8 cellular contexts compared by ENCODE assay signal in the genomic region with DNA sequence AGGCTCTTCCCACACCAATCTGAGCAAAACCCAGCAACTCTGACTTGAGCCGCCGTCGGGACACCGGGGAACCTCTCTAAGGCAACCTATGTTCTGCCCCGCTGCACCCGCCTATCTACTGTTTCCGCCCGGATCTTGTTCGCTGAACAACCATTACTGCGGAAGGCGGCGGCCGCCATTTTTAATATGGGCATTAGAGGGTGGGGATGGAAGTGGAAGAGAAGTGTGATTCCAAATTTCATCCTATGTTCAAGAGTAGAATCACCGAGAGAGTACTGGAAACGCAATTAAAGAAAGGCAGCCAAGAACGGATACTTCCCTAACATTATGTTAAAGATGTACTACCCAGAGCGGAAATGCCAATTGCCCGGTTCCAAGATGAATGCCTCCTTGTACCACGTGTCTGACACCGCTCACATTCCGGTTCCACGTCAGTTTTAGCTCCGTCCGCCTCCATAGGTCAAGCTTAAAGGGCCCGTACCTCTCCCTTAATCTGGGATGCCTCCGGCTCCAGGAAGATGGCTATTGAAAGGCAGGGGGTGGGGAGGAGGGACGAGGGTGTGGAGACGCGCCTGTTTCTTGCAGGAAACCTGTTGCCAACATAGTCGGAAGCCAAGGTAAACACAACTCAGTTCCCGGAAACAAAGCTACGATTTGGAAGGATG. TPM values are rescaled to one million over a fixed set of nuclear protein-coding genes. Genes with fewer than 3 reads are reported as not detected.
A peak's percentile ranks its signal among the peaks of the same experiment; 100 is the strongest.
DNase-seq lines count a peak whose midpoint lies in the region; FAIRE-seq and TF ChIP-seq lines count a peak whose summit lies in the region.

A gene (minus strand): TSS at position 95 of the 665 bp plus-strand sequence. CDS start 198 bp downstream, outside the sequence.

- peak within 1 kb of the TSS; percentile 91 for H4K8ac ChIP-seq in H1 (ENCODE audit: extremely low read depth, insufficient read depth, low read length)

- peaks cover 0 to 2% of the 10 kb centered on the region in 2 experiments for H4K20me1 ChIP-seq in H1 (replicated peaks in 1 of 2; ENCODE audit: control insufficient read depth in 1 of 2, insufficient read depth in 2 of 2, low read length in 2 of 2)

- H3K9me3 ChIP-seq in CD4-positive, alpha-beta memory T cell (ENCODE audit: control insufficient read depth in 1 of 2, low read length in 2 of 2) = no peaks in the 10 kb centered on the region
- no peaks in the 10 kb centered on the region for H3K9me3 ChIP-seq in H1 (ENCODE audit: insufficient read depth in 2 of 2, low read depth in 1 of 2, low read length in 1 of 2)

- peak within 1 kb of the TSS; percentile 99 for H2AK5ac ChIP-seq in H1 (ENCODE audit: low read depth, low read length)

- no peaks in the 10 kb centered on the region for H3K27me3 Mint-ChIP-seq in CD4-positive, alpha-beta memory T cell

- H4K91ac ChIP-seq in H1 (replicated peaks; ENCODE audit: insufficient read length, low read length) = peak within 1 kb of the TSS; percentile 69

- peak within 1 kb of the TSS; percentile 100 for H2AFZ ChIP-seq in H1 (ENCODE audit: low read length)

- H3K79me2 ChIP-seq in H1 (ENCODE audit: control insufficient read depth in 1 of 2, insufficient read depth in 2 of 2, low read length in 2 of 2) = peaks cover 0 to 12% of the 10 kb centered on the region in 2 experiments; a peak in 2 of 4 replicates

- peak within 1 kb of the TSS; percentile 92 to 98 for H3K4me2 ChIP-seq in H1 (ENCODE audit: insufficient read depth in 1 of 2, low read depth in 2 of 2, low read length in 2 of 2)

- peak within 1 kb of the TSS; percentile 91 for H3K27ac ChIP-seq in CD4-positive, alpha-beta memory T cell (ENCODE audit: low read depth, low read length)
- peak within 1 kb of the TSS; percentile 99 for H3K27ac ChIP-seq in H1 (ENCODE audit: low read depth, low read length)

- TF ChIP-seq CTCF in GM20000 (IDR thresholded peaks at IDR 0.05; ENCODE audit: extremely low read depth, missing control alignments) = no peak
- no peak for TF ChIP-seq CTCF in H1 (IDR thresholded peaks at IDR 0.05; ENCODE audit: control extremely low read depth in 1 of 3, insufficient read depth in 1 of 3, low read depth in 1 of 3, low read length in 3 of 3)

- peak within 1 kb of the TSS; percentile 44 for H3K18ac ChIP-seq in H1 (ENCODE audit: extremely low read depth, low read length)

- H3K56ac ChIP-seq in H1 (replicated peaks; ENCODE audit: insufficient read length, low read depth, low read length) = peak within 1 kb of the TSS; percentile 65

- peak; percentile 8 to 76; a peak in 1 of 3 replicates for TF ChIP-seq POLR2A in H1 (IDR thresholded peaks at IDR 0.05; ENCODE audit: control extremely low read depth in 1 of 2, low read depth in 2 of 2, low read length in 2 of 2)

- peaks cover 27 to 60% (median 43%) of the 10 kb centered on the region in 4 donors for H3K4me1 Mint-ChIP-seq in CD4-positive, alpha-beta memory T cell

- H3K9me3 Mint-ChIP-seq in CD4-positive, alpha-beta memory T cell = no peaks in the 10 kb centered on the region

- no peak within 1 kb of the TSS for H3K14ac ChIP-seq in H1 (ENCODE audit: insufficient read length)

- CTCF ChIA-PET in CD4-positive, alpha-beta memory T cell (lab: Charles Lee; ENCODE audit: partially characterized antibody) = interaction anchor here (0.7 to 2.3 kb wide), 13 partner anchors 10 to 329 kb away, joined by 3 to 11 read pairs (median 4); a partner anchor contains a TSS
- CTCF ChIA-PET in activated CD8-positive, alpha-beta memory T cell treated with anti-CD3 and anti-CD28 coated beads for 36 hours (lab: Charles Lee) = interaction anchor here (1.4 kb wide), 1 partner anchor 34 kb away, joined by 5 read pairs; a partner anchor contains a TSS
- CTCF ChIA-PET in H1 (lab: Charles Lee; ENCODE audit: partially characterized antibody) = interaction anchor here (0.6 to 1.7 kb wide), 16 partner anchors 10 to 310 kb away, joined by 3 to 9 read pairs (median 4); a partner anchor contains a TSS

- H3K4me3 Mint-ChIP-seq in CD4-positive, alpha-beta memory T cell = peak within 1 kb of the TSS; percentile 93 to 99 (median 97)

- H2BK5ac ChIP-seq in H1 (ENCODE audit: low read depth, low read length) = peak within 1 kb of the TSS; percentile 96

- 1% methylated on average over 32 of the region's 32 CpGs; no CpG with 5 or more reads in 1 of the 2 experiments for WGBS in H1 (ENCODE audit: extremely low coverage in 1 of 2, insufficient coverage in 1 of 2, insufficient read length in 1 of 2, insufficient replicate concordance in 2 of 2, low coverage in 1 of 2, low lambda C conversion rate in 2 of 2, missing lambda C conversion rate in 1 of 2), 2 experiments

- peak in 1 of 2 experiments; percentile 50; a peak in 1 of 3 replicates for TF ChIP-seq EP300 in H1 (IDR thresholded peaks at IDR 0.05; ENCODE audit: borderline replicate concordance in 1 of 2, low read depth in 2 of 2, low read length in 2 of 2)

- H4K5ac ChIP-seq in H1 (ENCODE audit: insufficient read length, low read depth, low read length) = peak within 1 kb of the TSS; percentile 44

- H3K23ac ChIP-seq in H1 (ENCODE audit: insufficient read length) = no peak within 1 kb of the TSS

- peak within 1 kb of the TSS; percentile 76 to 97 (median 88) for H3K9ac ChIP-seq in H1 (replicated peaks in 1 of 4; ENCODE audit: extremely low read depth in 1 of 4, low read depth in 3 of 4, low read length in 3 of 4)

- peak; percentile 86 to 89 (median 88) for DNase-seq in CD4-positive, alpha-beta memory T cell
- DNase-seq in GM20000 (ENCODE audit: low spot score) (peak; percentile 83), HT-29 (ENCODE audit: low spot score) (peak; percentile 99), NOMO-1 treated with DMSO at 0.1 percent for 48 hours (lab: John Stamatoyannopoulos, UW; ENCODE audit: unreplicated experiment) (peak; percentile 95), H1 (ENCODE audit: low read depth in 1 of 2, low spot score in 2 of 2) (peak; percentile 79 to 92), medulla oblongata (ENCODE audit: extremely low spot score) (peak; percentile 97)
- peak; percentile 73 to 81 (median 79) for DNase-seq in stimulated activated CD4-positive, alpha-beta T cell treated with anti-CD3 and anti-CD28 coated beads, TNF-alpha, amount 100 ng/mL, for 48 hours (ENCODE audit: low read depth in 3 of 3)

- H2BK15ac ChIP-seq in H1 (ENCODE audit: low read length) = 0 out of 2 replicates have a peak within 1 kb of the TSS, but pooled peaks have one; percentile 95

- intact Hi-C loops in CD4-positive, alpha-beta memory T cell (cut with micrococcal nuclease) = loop anchor here (1.0 to 5.0 kb wide), 7 partner anchors 18 to 1960 kb away; a partner anchor contains a TSS

- H3K4ac ChIP-seq in H1 (replicated peaks; ENCODE audit: insufficient read length, low read depth, low read length) = peak within 1 kb of the TSS; percentile 19

- POLR2A ChIA-PET in CD4-positive, alpha-beta memory T cell (lab: Charles Lee; ENCODE audit: partially characterized antibody) = interaction anchor here (0.6 to 13.3 kb wide), 30 partner anchors 8 to 1870 kb away, joined by 3 to 210 read pairs (median 4); a partner anchor contains a TSS
- POLR2A ChIA-PET in activated CD8-positive, alpha-beta memory T cell treated with anti-CD3 and anti-CD28 coated beads for 36 hours (lab: Charles Lee) = interaction anchor here (0.7 to 1.6 kb wide), 10 partner anchors 9 to 491 kb away, joined by 3 to 12 read pairs (median 3); a partner anchor contains a TSS
- POLR2A ChIA-PET in H1 (lab: Charles Lee; ENCODE audit: partially characterized antibody) = interaction anchor here (0.7 to 2.1 kb wide), 26 partner anchors 9 to 284 kb away, joined by 3 to 17 read pairs (median 5); a partner anchor contains a TSS

- H3K27me3 ChIP-seq in CD4-positive, alpha-beta memory T cell (ENCODE audit: insufficient read depth, low read length) = no peaks in the 10 kb centered on the region
- H3K27me3 ChIP-seq in H1 (replicated peaks in 1 of 4; ENCODE audit: control insufficient read depth in 3 of 4, extremely low read depth in 1 of 4, insufficient read depth in 3 of 4, low read length in 3 of 4) = no peaks in the 10 kb centered on the region

- no peak for TF ChIP-seq RAD21 in H1 (IDR thresholded peaks at IDR 0.05 in 1 of 2, conservative IDR thresholded peaks at IDR 0.05 in 1 of 2; ENCODE audit: low read depth in 2 of 2, low read length in 2 of 2)

- H2BK20ac ChIP-seq in H1 (ENCODE audit: low read length) = no peak within 1 kb of the TSS; the same call in 1 of the 2 replicates

- H3K36me3 ChIP-seq in CD4-positive, alpha-beta memory T cell (ENCODE audit: insufficient read depth, low read length) = peaks cover 12% of the 10 kb centered on the region
- H3K36me3 ChIP-seq in H1 (ENCODE audit: control insufficient read depth in 2 of 4, insufficient read depth in 4 of 4, low read length in 3 of 4) = peaks cover 5 to 19% (median 13%) of the 10 kb centered on the region in 4 experiments; a peak in 6 of 8 replicates

- H3K4me3 ChIP-seq in CD4-positive, alpha-beta memory T cell (ENCODE audit: low read length in 2 of 2) = peak within 1 kb of the TSS; percentile 87 to 98
- H3K4me3 ChIP-seq in H1 (ENCODE audit: extremely low read depth in 1 of 4, insufficient read depth in 2 of 4, low read depth in 3 of 4, low read length in 4 of 4) = peak within 1 kb of the TSS; percentile 66 to 97 (median 90)

- peak within 1 kb of the TSS; percentile 93 to 100 (median 99) for H3K27ac Mint-ChIP-seq in CD4-positive, alpha-beta memory T cell

- H3K23me2 ChIP-seq in H1 (ENCODE audit: low read depth, low read length) = peaks cover 20% of the 10 kb centered on the region

- peak; percentile 79 for FAIRE-seq in H1 (lab: Jason Lieb, UNC)

- H3K36me3 Mint-ChIP-seq in CD4-positive, alpha-beta memory T cell = peaks cover 15 to 34% of the 10 kb centered on the region in 2 donors

- peaks cover 7% of the 10 kb centered on the region for H3K79me1 ChIP-seq in H1 (ENCODE audit: low read depth, low read length)

- H3K4me1 ChIP-seq in CD4-positive, alpha-beta memory T cell (ENCODE audit: insufficient read depth, low read length) = peaks cover 41% of the 10 kb centered on the region
- H3K4me1 ChIP-seq in H1 (replicated peaks in 1 of 4; ENCODE audit: control insufficient read depth in 3 of 4, insufficient read depth in 4 of 4, low read length in 3 of 4) = peaks cover 3 to 20% (median 5%) of the 10 kb centered on the region in 4 experiments

- peak within 1 kb of the TSS; percentile 44 for H2BK120ac ChIP-seq in H1 (replicated peaks; ENCODE audit: low read depth, low read length)

- peak within 1 kb of the TSS; percentile 10 for H2BK12ac ChIP-seq in H1 (ENCODE audit: low read depth, low read length)

RNA-seq across cellular contexts. Expression of the gene that starts here (rescaled TPM):
- total RNA-seq in CD4-positive, alpha-beta memory T cell = 10 to 100 TPM; 52.0 to 52.3 TPM
- 10 to 100 TPM; 32.9 to 52.3 TPM for polyA plus RNA-seq in CD4-positive, alpha-beta memory T cell
- total RNA-seq in HT-29 (2014; rRNA removed; shearing (Covaris generic)) = 67.2 and 93.2 TPM in 2 replicates
- total RNA-seq in activated CD8-positive, alpha-beta memory T cell treated with anti-CD3 and anti-CD28 coated beads for 36 hours = 10 to 100 TPM; 76.3 to 90.1 TPM
- total RNA-seq in H1 (2021; fragmentation: NEBNext Ultra II Directional; extraction: Animal tissue kit (Norgen Biotek cat#: 25700)) = 59.8 and 62.9 TPM in 2 replicates
- 207 and 236 TPM in 2 replicates for polyA plus RNA-seq in H1 (2011; rRNA removed)
- polyA plus RNA-seq in H1 (2011; cell fraction: cytosol; rRNA removed) = 120 TPM
- 164 TPM for polyA plus RNA-seq in H1 (2011; cell fraction: nucleus; rRNA removed)
- polyA plus RNA-seq in H1 (2012, experiment 1 of 2) = 53.0 to 62.4 TPM (median 60.8 TPM) in 4 replicates
- polyA plus RNA-seq in H1 (2012, experiment 2 of 2) = 65.1 TPM
- polyA plus RNA-seq in H1 (2013, experiment 1 of 2) = 100 TPM
- 99.2 TPM for polyA plus RNA-seq in H1 (2013, experiment 2 of 2)
- polyA minus RNA-seq in H1 (2011; rRNA and poly(A)+ RNA removed) = 125 and 138 TPM in 2 replicates
- 43.4 TPM for polyA minus RNA-seq in H1 (2011; cell fraction: cytosol; rRNA and poly(A)+ RNA removed)
- polyA minus RNA-seq in H1 (2011; cell fraction: nucleus; rRNA and poly(A)+ RNA removed) = 64.8 TPM

Comparison
In these comparisons a context has a peak if more than half of its experiments do, and no peak if none do; other contexts are left out.
1. Peak in every context shown above with its lines: DNase-seq, H3K4me3 ChIP-seq and H3K27ac ChIP-seq.